ENCODE assay signal across 39 cellular contexts in the genomic region with DNA sequence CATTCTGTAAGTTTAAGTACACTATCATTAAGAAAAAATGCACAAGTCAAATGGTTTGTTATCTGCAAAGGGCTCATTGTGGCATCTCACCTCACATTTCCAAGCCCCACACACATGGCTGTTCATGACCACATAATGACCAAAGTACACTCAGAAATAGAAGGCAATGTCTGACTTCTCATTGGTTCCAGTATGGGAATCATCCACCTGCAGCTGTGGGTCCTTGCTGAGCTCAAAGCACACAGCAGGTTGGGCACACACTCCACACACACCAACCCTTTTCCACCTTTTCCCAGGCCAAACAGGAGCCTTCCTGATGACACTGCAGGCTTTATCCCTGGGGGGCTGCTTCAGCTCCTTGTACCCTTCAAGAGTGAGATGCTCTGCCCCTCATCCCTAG. TPM values are rescaled to one million over a fixed set of nuclear protein-coding genes. Genes with fewer than 3 reads are reported as not detected.
"Had no signal": no experiment of that assay in that cellular context is flagged by ENCODE, and none has a peak within 500 bp of the region (broad histone marks: within the 10 kb centered on the region; RNA-seq: fewer than 3 reads in every experiment).

No MANE protein-coding gene starts in this region.

- H3K9me3 ChIP-seq: adrenal gland had no signal

- FAIRE-seq: astrocyte, TTC549 had no signal

- H3K4me1 ChIP-seq: adrenal gland had no signal

- H3K36me3 ChIP-seq: adrenal gland, cardiac muscle cell, WERI-Rb-1 had no signal

- DNase-seq: activated CD4-positive, alpha-beta memory T cell treated with anti-CD3 and anti-CD28 coated beads, Interleukin-2, amount 10 ng/mL, durations not matched to agents 7 days and 5 days; activated CD4-positive, alpha-beta T cell treated with anti-CD3 and anti-CD28 coated beads for 1 hour; activated CD4-positive, alpha-beta T cell treated with anti-CD3 and anti-CD28 coated beads for 36 hours; activated CD4-positive, alpha-beta T cell treated with anti-CD3 and anti-CD28 coated beads for 48 hours; activated CD4-positive, alpha-beta T cell treated with anti-CD3 and anti-CD28 coated beads, Interleukin-2, amount 10 ng/mL, durations not matched to agents 7 days and 5 days; activated CD4-positive, alpha-beta T cell treated with anti-CD3 and anti-CD28 coated beads, Interleukin-2, amount 50 U/mL, for 48 hours; activated CD4-positive, CD25-positive, alpha-beta regulatory T cell; activated CD8-positive, alpha-beta memory T cell treated with anti-CD3 and anti-CD28 coated beads for 24 hours; activated CD8-positive, alpha-beta memory T cell treated with anti-CD3 and anti-CD28 coated beads, Interleukin-2, amount 10 ng/mL, durations not matched to agents 7 days and 5 days; activated CD8-positive, alpha-beta memory T cell treated with anti-CD3 and anti-CD28 coated beads, Interleukin-2, amount 50 U/mL, for 48 hours; activated CD8-positive, alpha-beta T cell treated with anti-CD3 and anti-CD28 coated beads, Interleukin-2, amount 10 ng/mL, durations not matched to agents 7 days and 5 days; activated effector memory CD4-positive, alpha-beta T cell treated with anti-CD3 and anti-CD28 coated beads, Interleukin-2, amount 50 U/mL, for 16 hours; activated gamma-delta T cell treated with Interleukin-2 at 50 U/mL for 16 hours; activated naive CD4-positive, alpha-beta T cell; activated naive CD4-positive, alpha-beta T cell treated with anti-CD3 and anti-CD28 coated beads for 36 hours; activated naive CD4-positive, alpha-beta T cell treated with anti-CD3 and anti-CD28 coated beads, Interleukin-2, amount 50 U/mL, for 16 hours; activated naive CD8-positive, alpha-beta T cell treated with anti-CD3 and anti-CD28 coated beads for 36 hours; activated T-cell treated with anti-CD3 and anti-CD28 coated beads, Interleukin-2, amount 50 U/mL, for 1 hour; activated T-cell treated with anti-CD3 and anti-CD28 coated beads, Interleukin-2, amount 50 U/mL, for 4 hours; activated T-cell treated with anti-CD3 and anti-CD28 coated beads, Interleukin-2, amount 50 U/mL, for 72 hours; adrenal gland; amniotic stem cell; aorta; caudate nucleus; cerebellar nuclear complex; T-helper 1 cell; T-helper 2 cell; T-helper 9 cell; WERI-Rb-1 had no signal

- H3K4me3 ChIP-seq: adrenal gland, cardiac muscle cell had no signal

- H3K27me3 ChIP-seq: adrenal gland had no signal

- H3K27ac ChIP-seq: adrenal gland, cardiac muscle cell, WERI-Rb-1 had no signal

- ATAC-seq: activated CD4-positive, alpha-beta T cell treated with anti-CD3 and anti-CD28 coated beads for 36 hours; activated CD4-positive, CD25-positive, alpha-beta regulatory T cell treated with anti-CD3 and anti-CD28 coated beads, Interleukin-2, amount 50 U/mL, for 24 hours; activated CD8-positive, alpha-beta memory T cell treated with anti-CD3 and anti-CD28 coated beads, Interleukin-2, amount 10 ng/mL, durations not matched to agents 7 days and 5 days; activated CD8-positive, alpha-beta T cell treated with anti-CD3 and anti-CD28 coated beads, Interleukin-2, amount 10 ng/mL, durations not matched to agents 7 days and 5 days; activated naive CD4-positive, alpha-beta T cell treated with anti-CD3 and anti-CD28 coated beads, Interleukin-2, amount 50 U/mL, for 72 hours; activated T-cell treated with anti-CD3 and anti-CD28 coated beads, Interleukin-2, amount 50 U/mL, for 4 hours; activated T-helper 17 cell treated with anti-CD3 and anti-CD28 coated beads, Interleukin-2, amount 50 U/mL, for 72 hours; WTC11 had no signal

RNA-seq across cellular contexts. Expression of gene CLC, which starts 11.8 kb away (rescaled TPM):
- total RNA-seq: activated CD4-positive, alpha-beta T cell treated with anti-CD3 and anti-CD28 coated beads, Interleukin-2, amount 10 ng/mL, durations not matched to agents 7 days and 5 days; activated CD8-positive, alpha-beta memory T cell treated with anti-CD3 and anti-CD28 coated beads, Interleukin-2, amount 10 ng/mL, durations not matched to agents 7 days and 5 days; activated CD8-positive, alpha-beta T cell treated with anti-CD3 and anti-CD28 coated beads, Interleukin-2, amount 10 ng/mL, durations not matched to agents 7 days and 5 days; activated naive CD4-positive, alpha-beta T cell treated with anti-CD3 and anti-CD28 coated beads for 36 hours; activated naive CD8-positive, alpha-beta T cell treated with anti-CD3 and anti-CD28 coated beads for 36 hours; activated T-helper 17 cell treated with anti-CD3 and anti-CD28 coated beads, Interleukin-2, amount 50 U/mL, for 72 hours; adrenal gland; aorta; astrocyte; bronchial epithelial cell; cardiac muscle cell; chondrocyte; WTC11 had no signal
- polyA plus RNA-seq: aorta, cardiac muscle cell had no signal

RNA-seq across cellular contexts. Expression of gene LGALS14, which starts 21.7 kb away (rescaled TPM):
- total RNA-seq: activated CD4-positive, alpha-beta T cell treated with anti-CD3 and anti-CD28 coated beads, Interleukin-2, amount 10 ng/mL, durations not matched to agents 7 days and 5 days; activated CD8-positive, alpha-beta T cell treated with anti-CD3 and anti-CD28 coated beads, Interleukin-2, amount 10 ng/mL, durations not matched to agents 7 days and 5 days; activated T-cell treated with anti-CD3 and anti-CD28 coated beads, Interleukin-2, amount 50 U/mL, for 4 hours; activated T-helper 1 cell treated with anti-CD3 and anti-CD28 coated beads, Interleukin-12 subunit alpha, Interleukin-12 subunit beta, Interleukin-2, Interleukin-4 antibody, amounts not matched to agents 30 ng/mL and 10 ng/mL and 1 ng/mL, durations not matched to agents 14 hours and 24 hours and 36 hours; adrenal gland; aorta; astrocyte; bronchial epithelial cell; cardiac muscle cell; chondrocyte; WTC11 had no signal
- polyA plus RNA-seq: adrenal gland, aorta, cardiac muscle cell had no signal

RNA-seq across cellular contexts. Expression of gene LEUTX, which starts 52.7 kb away (rescaled TPM):
- total RNA-seq: activated CD4-positive, alpha-beta T cell treated with anti-CD3 and anti-CD28 coated beads for 36 hours; activated CD4-positive, alpha-beta T cell treated with anti-CD3 and anti-CD28 coated beads, Interleukin-2, amount 10 ng/mL, durations not matched to agents 7 days and 5 days; activated CD8-positive, alpha-beta memory T cell treated with anti-CD3 and anti-CD28 coated beads, Interleukin-2, amount 10 ng/mL, durations not matched to agents 7 days and 5 days; activated CD8-positive, alpha-beta T cell treated with anti-CD3 and anti-CD28 coated beads, Interleukin-2, amount 10 ng/mL, durations not matched to agents 7 days and 5 days; activated naive CD4-positive, alpha-beta T cell treated with anti-CD3 and anti-CD28 coated beads for 36 hours; activated naive CD4-positive, alpha-beta T cell treated with anti-CD3 and anti-CD28 coated beads, Interleukin-2, amount 50 U/mL, for 72 hours; activated naive CD8-positive, alpha-beta T cell treated with anti-CD3 and anti-CD28 coated beads for 36 hours; activated T-cell treated with anti-CD3 and anti-CD28 coated beads, Interleukin-2, amount 50 U/mL, for 4 hours; activated T-cell treated with anti-CD3 and anti-CD28 coated beads, Interleukin-2, amount 50 U/mL, for 72 hours; activated T-helper 1 cell treated with anti-CD3 and anti-CD28 coated beads, Interleukin-12 subunit alpha, Interleukin-12 subunit beta, Interleukin-2, Interleukin-4 antibody, amounts not matched to agents 30 ng/mL and 10 ng/mL and 1 ng/mL, durations not matched to agents 14 hours and 24 hours and 36 hours; activated T-helper 17 cell treated with anti-CD3 and anti-CD28 coated beads, Interleukin-2, amount 50 U/mL, for 72 hours; adrenal gland; aorta; astrocyte; bronchial epithelial cell; cardiac muscle cell; chondrocyte; WTC11 had no signal
- polyA plus RNA-seq: adrenal gland, aorta, cardiac muscle cell had no signal
